In the genomic region with DNA sequence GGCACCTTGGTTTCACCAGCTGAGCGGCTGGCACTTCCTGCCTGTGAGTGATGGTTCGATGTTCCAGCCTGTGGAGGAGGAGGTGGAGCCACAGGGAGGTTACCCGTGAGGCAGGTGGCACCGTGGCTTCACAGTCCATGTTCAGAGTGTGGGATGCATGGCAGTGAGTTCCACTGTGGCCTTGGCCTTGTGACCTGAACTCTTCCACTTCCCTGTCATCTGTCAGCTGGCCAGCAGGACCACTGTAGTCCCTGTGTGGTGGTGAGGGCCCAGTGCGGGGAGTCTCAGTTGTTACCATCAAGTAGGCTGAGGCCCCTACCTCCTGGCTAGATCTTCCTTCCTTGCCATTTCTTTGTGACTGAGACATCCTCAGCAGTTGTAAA, we compare ENCODE assay signal across 28 cellular contexts. TPM values are rescaled to one million over a fixed set of nuclear protein-coding genes. Genes with fewer than 3 reads are reported as not detected.
DNase-seq lines count a peak whose midpoint lies in the region; ATAC-seq and TF ChIP-seq lines count a peak whose summit lies in the region.
"Had no signal": no experiment of that assay in that cellular context is flagged by ENCODE, and none has a peak within 500 bp of the region (broad histone marks: within the 10 kb centered on the region; RNA-seq: fewer than 3 reads in every experiment).

No MANE protein-coding gene starts in this region.

- peaks cover 18 to 27% of the 10 kb centered on the region in 2 donors for H3K4me1 Mint-ChIP-seq in natural killer cell
- peaks cover 6 to 15% of the 10 kb centered on the region in 2 donors for H3K4me1 Mint-ChIP-seq in natural killer cell treated with Interleukin-12 subunit alpha and Interleukin-12 subunit beta and Interleukin-15 and Interleukin-18, amount 100 ng/mL, for 72 hours (ENCODE audit: low read depth in 2 of 2)

- peak overlapping the region; percentile 54 for H3K4me2 ChIP-seq in SU-DHL-6 (ENCODE audit: low read depth, low read length, poor library complexity, severe bottlenecking)

- no peak for ATAC-seq in natural killer cell
- no peak for ATAC-seq in natural killer cell treated with Interleukin-12 subunit alpha and Interleukin-12 subunit beta and Interleukin-15 and Interleukin-18, amount 100 ng/mL, for 72 hours
- ATAC-seq in right lobe of liver = peak in 3 of 4 donors; percentile 11 to 15 (median 14)
- ATAC-seq in GM19351 (IDR thresholded peaks at IDR 0.05; ENCODE audit: unreplicated experiment) = no peak
- ATAC-seq: activated T-helper 17 cell treated with anti-CD3 and anti-CD28 coated beads, Interleukin-2, amount 50 U/mL, for 72 hours; K562; stimulated activated memory B cell treated with anti-CD40 and anti-IgM and Interleukin-4, amounts not matched to agents 10 μg/mL and 1 μg/mL and 100 μg/mL, for 72 hours; T-helper 17 cell had no signal

- H3K27ac ChIP-seq in SU-DHL-6 (ENCODE audit: low read depth, low read length) (peak overlapping the region; percentile 99), right lobe of liver (no peak overlapping the region)
- H3K27ac ChIP-seq: pancreas, Peyer's patch, right atrium auricular region, SJSA1 had no signal

- TF ChIP-seq POLR2A in right lobe of liver (IDR thresholded peaks at IDR 0.05) = no peak

- H3K36me3 Mint-ChIP-seq in natural killer cell = no peaks in the 10 kb centered on the region
- no peaks in the 10 kb centered on the region for H3K36me3 Mint-ChIP-seq in natural killer cell treated with Interleukin-12 subunit alpha and Interleukin-12 subunit beta and Interleukin-15 and Interleukin-18, amount 100 ng/mL, for 72 hours
- H3K36me3 Mint-ChIP-seq: activated naive CD4-positive, alpha-beta T cell treated with anti-CD3 and anti-CD28 coated beads, Interleukin-2, amount 50 U/mL, for 24 hours had no signal

- H3K9me3 ChIP-seq in SU-DHL-6 (ENCODE audit: insufficient read depth, low read length) = no peaks in the 10 kb centered on the region
- no peaks in the 10 kb centered on the region for H3K9me3 ChIP-seq in right lobe of liver
- H3K9me3 ChIP-seq: BE2C, heart right ventricle, MG63, pancreas, Peyer's patch, right atrium auricular region, SJSA1, spleen had no signal

- no peak overlapping the region for H2AFZ ChIP-seq in SU-DHL-6 (ENCODE audit: low read depth, low read length, severe bottlenecking)

- H3K4me3 Mint-ChIP-seq in natural killer cell = no peak overlapping the region
- no peak overlapping the region for H3K4me3 Mint-ChIP-seq in natural killer cell treated with Interleukin-12 subunit alpha and Interleukin-12 subunit beta and Interleukin-15 and Interleukin-18, amount 100 ng/mL, for 72 hours
- H3K4me3 Mint-ChIP-seq: activated naive CD4-positive, alpha-beta T cell treated with anti-CD3 and anti-CD28 coated beads, Interleukin-2, amount 50 U/mL, for 24 hours; activated T-helper 17 cell treated with anti-CD3 and anti-CD28 coated beads, Interleukin-2, amount 50 U/mL, for 72 hours; HFFc6; stimulated activated memory B cell treated with anti-CD40 and anti-IgM and Interleukin-4, amounts not matched to agents 10 μg/mL and 1 μg/mL and 100 μg/mL, for 72 hours; T-helper 17 cell had no signal

- DNase-seq in natural killer cell (no peak), right lobe of liver (no peak), occipital lobe (lab: John Stamatoyannopoulos, UW) (no peak), ACHN (no peak), NCI-H69 (lab: John Stamatoyannopoulos, UW) (no peak)
- no peak for DNase-seq in natural killer cell treated with Interleukin-12 subunit alpha and Interleukin-12 subunit beta and Interleukin-15 and Interleukin-18, amount 100 ng/mL, for 72 hours (ENCODE audit: low spot score)
- DNase-seq: activated CD4-positive, alpha-beta T cell treated with anti-CD3 and anti-CD28 coated beads for 4 hours; anterior cingulate cortex; BE2C; heart right ventricle; HFFc6; mammary epithelial cell; MG63; NCI-H1436; NK-92 treated with Interleukin-12 subunit alpha and Interleukin-12 subunit beta, amount 100 ng/mL, for 24 hours; pancreas; spleen; stimulated activated CD4-positive, alpha-beta T cell treated with anti-CD3 and anti-CD28 coated beads, Interleukin-2, amount 100 ng/mL, for 48 hours; T-helper 17 cell had no signal

- peaks cover 93% of the 10 kb centered on the region for H3K79me2 ChIP-seq in SU-DHL-6 (ENCODE audit: insufficient read depth, low read length)

- H3K27me3 Mint-ChIP-seq in natural killer cell (ENCODE audit: low read depth in 2 of 2) = no peaks in the 10 kb centered on the region
- H3K27me3 Mint-ChIP-seq in natural killer cell treated with Interleukin-12 subunit alpha and Interleukin-12 subunit beta and Interleukin-15 and Interleukin-18, amount 100 ng/mL, for 72 hours = no peaks in the 10 kb centered on the region
- H3K27me3 Mint-ChIP-seq: activated naive CD4-positive, alpha-beta T cell treated with anti-CD3 and anti-CD28 coated beads, Interleukin-2, amount 50 U/mL, for 24 hours; activated T-helper 17 cell treated with anti-CD3 and anti-CD28 coated beads, Interleukin-2, amount 50 U/mL, for 72 hours; stimulated activated memory B cell treated with anti-CD40 and anti-IgM and Interleukin-4, amounts not matched to agents 10 μg/mL and 1 μg/mL and 100 μg/mL, for 72 hours; T-helper 17 cell had no signal

- intact Hi-C loops in natural killer cell (cut with micrococcal nuclease) = no loop called here
- intact Hi-C loops in right lobe of liver (cut with DNase I) = no loop called here

- no peaks in the 10 kb centered on the region for H3K9me3 Mint-ChIP-seq in natural killer cell
- no peaks in the 10 kb centered on the region for H3K9me3 Mint-ChIP-seq in natural killer cell treated with Interleukin-12 subunit alpha and Interleukin-12 subunit beta and Interleukin-15 and Interleukin-18, amount 100 ng/mL, for 72 hours
- H3K9me3 Mint-ChIP-seq: activated naive CD4-positive, alpha-beta T cell treated with anti-CD3 and anti-CD28 coated beads, Interleukin-2, amount 50 U/mL, for 24 hours; activated T-helper 17 cell treated with anti-CD3 and anti-CD28 coated beads, Interleukin-2, amount 50 U/mL, for 72 hours; HFFc6; stimulated activated memory B cell treated with anti-CD40 and anti-IgM and Interleukin-4, amounts not matched to agents 10 μg/mL and 1 μg/mL and 100 μg/mL, for 72 hours had no signal

- H3K9me2 ChIP-seq in SU-DHL-6 (replicated peaks; ENCODE audit: insufficient read depth, low read length) = no peaks in the 10 kb centered on the region

- peaks cover 71% of the 10 kb centered on the region for H3F3A ChIP-seq in SU-DHL-6 (ENCODE audit: insufficient read depth)

- H3K27ac Mint-ChIP-seq in natural killer cell = peak overlapping the region; percentile 19 to 58
- no peak overlapping the region for H3K27ac Mint-ChIP-seq in natural killer cell treated with Interleukin-12 subunit alpha and Interleukin-12 subunit beta and Interleukin-15 and Interleukin-18, amount 100 ng/mL, for 72 hours
- H3K27ac Mint-ChIP-seq: activated naive CD4-positive, alpha-beta T cell treated with anti-CD3 and anti-CD28 coated beads, Interleukin-2, amount 50 U/mL, for 24 hours; activated T-helper 17 cell treated with anti-CD3 and anti-CD28 coated beads, Interleukin-2, amount 50 U/mL, for 72 hours; HFFc6; stimulated activated memory B cell treated with anti-CD40 and anti-IgM and Interleukin-4, amounts not matched to agents 10 μg/mL and 1 μg/mL and 100 μg/mL, for 72 hours; T-helper 17 cell had no signal

- H3K27me3 ChIP-seq in SU-DHL-6 (ENCODE audit: low read length) (no peaks in the 10 kb centered on the region), right lobe of liver (no peaks in the 10 kb centered on the region)
- H3K27me3 ChIP-seq: BE2C, heart right ventricle, MG63, pancreas, Peyer's patch, right atrium auricular region, SJSA1, spleen had no signal

- peak overlapping the region; percentile 19; the same call in 1 of the 2 replicates for H3K9ac ChIP-seq in SU-DHL-6 (ENCODE audit: low read length)

- H4K20me1 ChIP-seq in SU-DHL-6 (ENCODE audit: low read depth, low read length) = peaks cover 4% of the 10 kb centered on the region; the same call in 1 of the 2 replicates

- H3K4me1 ChIP-seq in right lobe of liver = peaks cover 0 to 9% (median 4%) of the 10 kb centered on the region in 4 donors

- in situ Hi-C loops in ACHN (cut with HindIII; ENCODE audit: low pct_ligation_motif_present, low pct_unique_long_range_greater_than_20kb, low sequenced_read_pairs) = no loop called here

- no peak for TF ChIP-seq CTCF in natural killer cell (IDR thresholded peaks at IDR 0.05)
- TF ChIP-seq CTCF in SU-DHL-6 (IDR thresholded peaks at IDR 0.05; ENCODE audit: insufficient read depth, low read length, poor library complexity, severe bottlenecking) = no peak
- TF ChIP-seq CTCF in right lobe of liver (IDR thresholded peaks at IDR 0.05) = no peak

- no peak overlapping the region for H3K4me3 ChIP-seq in SU-DHL-6 (ENCODE audit: insufficient read depth, low read length, poor library complexity, severe bottlenecking)
- no peak overlapping the region for H3K4me3 ChIP-seq in right lobe of liver
- H3K4me3 ChIP-seq: K562, MG63, pancreas, Peyer's patch, right atrium auricular region, SJSA1, spleen had no signal

- H3K36me3 ChIP-seq in SU-DHL-6 (ENCODE audit: low read length) = no peaks in the 10 kb centered on the region; the same call in 1 of the 2 replicates
- no peaks in the 10 kb centered on the region for H3K36me3 ChIP-seq in right lobe of liver
- H3K36me3 ChIP-seq: pancreas, Peyer's patch, right atrium auricular region had no signal

- WGBS in right lobe of liver (ENCODE audit: insufficient coverage, low coverage, low lambda C conversion rate, missing lambda C conversion rate) = 100% methylated on average over 1 of the region's 5 CpGs

RNA-seq across cellular contexts. Expression of a gene that starts 16.9 kb away (rescaled TPM):
- total RNA-seq in natural killer cell (10 to 100 TPM; 85.4 to 96.1 (median 93.6) TPM), right lobe of liver (10 to 100 TPM; 26.3 to 45.8 (median 27.7) TPM), occipital lobe (84.4 TPM)
- 100 to 1,000 TPM; 118 to 175 TPM for total RNA-seq in natural killer cell treated with Interleukin-12 subunit alpha and Interleukin-12 subunit beta and Interleukin-15 and Interleukin-18, amount 100 ng/mL, for 72 hours

RNA-seq across cellular contexts. Expression of a gene that starts 49.2 kb away (rescaled TPM):
- total RNA-seq in natural killer cell (10 to 100 TPM; 20.7 to 30.9 (median 24.1) TPM), right lobe of liver (10 to 100 TPM; 10.2 to 15.7 (median 11.6) TPM), occipital lobe (29.8 TPM)
- 10 to 100 TPM; 24.9 to 30.2 TPM for total RNA-seq in natural killer cell treated with Interleukin-12 subunit alpha and Interleukin-12 subunit beta and Interleukin-15 and Interleukin-18, amount 100 ng/mL, for 72 hours

RNA-seq across cellular contexts. Expression of a gene that starts 49.3 kb away (rescaled TPM):
- 10 to 100 TPM; 26.4 to 27.8 (median 27.2) TPM for total RNA-seq in natural killer cell
- total RNA-seq in natural killer cell treated with Interleukin-12 subunit alpha and Interleukin-12 subunit beta and Interleukin-15 and Interleukin-18, amount 100 ng/mL, for 72 hours = 10 to 100 TPM; 33.8 to 37.2 TPM
- 10 to 100 TPM; 23.5 to 46.1 (median 31.4) TPM for total RNA-seq in right lobe of liver
- total RNA-seq in occipital lobe = 32.4 TPM

Comparison
In these comparisons a context has a peak if more than half of its experiments do, and no peak if none do; other contexts are left out.
1. H3K27ac Mint-ChIP-seq: peak in natural killer cell (2 of 2); none in natural killer cell treated with Interleukin-12 subunit alpha and Interleukin-12 subunit beta and Interleukin-15 and Interleukin-18, amount 100 ng/mL, for 72 hours (0 of 2).
2. ATAC-seq: peak in right lobe of liver (3 of 4); none in natural killer cell (0 of 3), natural killer cell treated with Interleukin-12 subunit alpha and Interleukin-12 subunit beta and Interleukin-15 and Interleukin-18, amount 100 ng/mL, for 72 hours (0 of 2) and GM19351 (single experiment).